8 cellular contexts compared by ENCODE assay signal in genomic region chr5:151252762-151253603, GRCh38. TPM values are rescaled to one million over a fixed set of nuclear protein-coding genes. Genes with fewer than 3 reads are reported as not detected.
DNase-seq lines count a peak whose midpoint lies in the region; ATAC-seq, FAIRE-seq and TF ChIP-seq lines count a peak whose summit lies in the region.

Gene GM2A, plus strand, starts transcription at chr5:151253185. Its CDS starts 32 bp downstream, at chr5:151253217.

- H3K36me3 Mint-ChIP-seq in T-helper 2 cell treated with Interferon-gamma antibody and Interleukin-4, amounts not matched to agents 5 μg/mL and 100 μg/mL, for 36 hours (ENCODE audit: low read depth) = no peaks in the 10 kb centered on the region

- H3K9me3 ChIP-seq in ascending aorta = no peaks in the 10 kb centered on the region
- no peaks in the 10 kb centered on the region for H3K9me3 ChIP-seq in right atrium auricular region
- no peaks in the 10 kb centered on the region for H3K9me3 ChIP-seq in psoas muscle

- WGBS in psoas muscle, 3 donors = 0 to 1% (median 1%) methylated on average over 46 to 52 of the region's 52 CpGs

- peaks cover 51% of the 10 kb centered on the region for H3K4me1 Mint-ChIP-seq in T-helper 2 cell treated with Interferon-gamma antibody and Interleukin-4, amounts not matched to agents 5 μg/mL and 100 μg/mL, for 36 hours (ENCODE audit: low read depth)

- H3K9me3 Mint-ChIP-seq in T-helper 2 cell treated with Interferon-gamma antibody and Interleukin-4, amounts not matched to agents 5 μg/mL and 100 μg/mL, for 36 hours = no peaks in the 10 kb centered on the region

- H3K27me3 ChIP-seq in ascending aorta (no peaks in the 10 kb centered on the region), right atrium auricular region (no peaks in the 10 kb centered on the region), psoas muscle (ENCODE audit: insufficient read depth in 3 of 3, low read length in 2 of 3) (no peaks in the 10 kb centered on the region)

- intact Hi-C loops in ascending aorta (cut with DNase I) (loop anchor here (2.0 to 10.0 kb wide), 3 partner anchors 96 to 518 kb away; partner anchors contain the start of genes ANXA6, G3BP1 and SLC36A1), psoas muscle (cut with DNase I) (no loop called here)

- H3K4me3 ChIP-seq in ascending aorta (peak within 1 kb of the TSS; percentile 77 to 88), right atrium auricular region (peak within 1 kb of the TSS; percentile 57 to 65), psoas muscle (peak within 1 kb of the TSS; percentile 91)

- TF ChIP-seq CTCF in ascending aorta (IDR thresholded peaks at IDR 0.05) (no peak), right atrium auricular region (IDR thresholded peaks at IDR 0.05) (no peak), psoas muscle (IDR thresholded peaks at IDR 0.05) (no peak)

- peak within 1 kb of the TSS; percentile 90 for H3K27ac Mint-ChIP-seq in T-helper 2 cell treated with Interferon-gamma antibody and Interleukin-4, amounts not matched to agents 5 μg/mL and 100 μg/mL, for 36 hours

- DNase-seq in NCI-H1930 (lab: John Stamatoyannopoulos, UW) (peak; percentile 85 to 86), ascending aorta (ENCODE audit: low spot score in 2 of 2) (peak; percentile 98 to 100), right atrium auricular region (ENCODE audit: low spot score) (peak; percentile 99), psoas muscle (peak; percentile 99 to 100), urothelium cell line (ENCODE audit: low spot score) (peak; percentile 98)
- DNase-seq in T-helper 2 cell treated with Interferon-gamma antibody and Interleukin-4, amounts not matched to agents 5 μg/mL and 100 μg/mL, for 36 hours (ENCODE audit: low spot score) = peak; percentile 99

- peaks cover 5 to 11% of the 10 kb centered on the region in 2 donors for H3K4me1 ChIP-seq in ascending aorta
- peaks cover 0 to 30% of the 10 kb centered on the region in 2 donors for H3K4me1 ChIP-seq in right atrium auricular region
- peaks cover 25% of the 10 kb centered on the region for H3K4me1 ChIP-seq in psoas muscle

- ATAC-seq in GM18502 (IDR thresholded peaks at IDR 0.05; ENCODE audit: poor library complexity, unreplicated experiment) (peak; percentile 78), HG02970 (IDR thresholded peaks at IDR 0.05; ENCODE audit: low FRiP score, unreplicated experiment) (peak; percentile 88), psoas muscle (peak; percentile 95 to 98 (median 96))

- H3K27ac ChIP-seq in ascending aorta (peak within 1 kb of the TSS; percentile 52 to 75), right atrium auricular region (peak within 1 kb of the TSS; percentile 76 to 82), psoas muscle (peak within 1 kb of the TSS; percentile 81)

- FAIRE-seq in urothelium cell line (lab: Jason Lieb, UNC) = peak; percentile 86

- peak within 1 kb of the TSS; percentile 94 for H3K4me3 Mint-ChIP-seq in T-helper 2 cell treated with Interferon-gamma antibody and Interleukin-4, amounts not matched to agents 5 μg/mL and 100 μg/mL, for 36 hours

- no peaks in the 10 kb centered on the region for H3K27me3 Mint-ChIP-seq in T-helper 2 cell treated with Interferon-gamma antibody and Interleukin-4, amounts not matched to agents 5 μg/mL and 100 μg/mL, for 36 hours (ENCODE audit: low read depth)

- H3K36me3 ChIP-seq in ascending aorta = no peaks in the 10 kb centered on the region
- H3K36me3 ChIP-seq in right atrium auricular region = no peaks in the 10 kb centered on the region
- H3K36me3 ChIP-seq in psoas muscle (ENCODE audit: insufficient read depth in 1 of 2, low read depth in 1 of 2) = no peaks in the 10 kb centered on the region

RNA-seq across cellular contexts. Expression of gene GM2A, which starts in this region (rescaled TPM):
- 15.0 TPM for total RNA-seq in ascending aorta
- total RNA-seq in right atrium auricular region = 10 to 100 TPM; 21.5 to 36.4 TPM
- 10 to 100 TPM in 2 of 4 donors, 1 to 10 TPM in 2; 4.0 to 12.1 (median 8.0) TPM for total RNA-seq in psoas muscle
- polyA plus RNA-seq in psoas muscle = 10 to 100 TPM in 1 of 3 donors, 1 to 10 TPM in 2; 3.0 to 11.6 (median 6.9) TPM

Comparison
In these comparisons a context has a peak if more than half of its experiments do, and no peak if none do; other contexts are left out.
1. Peak in every context shown above with its lines: DNase-seq, ATAC-seq, H3K4me3 ChIP-seq and H3K27ac ChIP-seq.